Comparison of ENCODE assay signal across 9 cellular contexts in the genomic region with DNA sequence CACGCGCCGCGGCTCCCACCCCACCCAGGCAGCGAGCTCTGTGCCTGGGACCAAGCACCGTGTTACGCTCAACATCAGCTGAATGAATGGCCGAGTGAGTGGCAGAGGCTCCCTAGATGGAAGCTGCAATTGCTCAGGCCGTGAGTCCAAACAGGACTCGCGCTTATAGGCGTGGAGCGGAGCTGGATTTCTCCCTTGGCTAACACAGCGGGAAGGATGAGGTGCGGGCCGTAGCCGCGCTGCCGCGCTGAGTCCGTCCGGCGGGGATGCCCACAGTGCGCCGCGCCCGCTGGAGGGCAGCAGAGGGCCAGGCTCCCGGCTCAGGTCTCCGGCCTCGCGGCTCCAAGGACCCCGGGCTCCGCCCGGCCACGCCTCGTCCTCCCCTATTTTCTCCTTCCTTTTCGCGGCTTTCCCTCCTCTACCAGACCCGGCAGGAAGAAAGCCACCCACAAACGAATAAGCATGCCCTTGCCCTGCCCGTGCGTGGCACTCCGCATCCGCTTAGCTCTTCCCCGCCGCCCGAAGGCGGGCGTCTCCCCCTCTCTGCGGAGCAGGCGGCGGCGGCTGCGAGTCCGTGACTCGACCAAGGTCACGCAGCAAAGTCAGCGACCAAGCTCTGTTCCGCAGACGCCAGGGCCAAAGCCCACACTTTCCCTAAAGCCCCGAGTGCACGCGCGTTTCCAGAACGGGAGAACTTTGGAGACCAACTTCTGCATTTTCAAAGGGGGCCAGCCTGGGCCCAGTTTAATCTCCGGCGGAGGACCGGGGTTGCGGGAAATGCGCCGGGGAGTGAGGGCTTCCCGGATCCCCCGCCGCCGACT. TPM values are rescaled to one million over a fixed set of nuclear protein-coding genes. Genes with fewer than 3 reads are reported as not detected.
DNase-seq lines count a peak whose midpoint lies in the region; ATAC-seq, FAIRE-seq and TF ChIP-seq lines count a peak whose summit lies in the region.
"Had no signal": no experiment of that assay in that cellular context is flagged by ENCODE, and none has a peak within 500 bp of the region (broad histone marks: within the 10 kb centered on the region; RNA-seq: fewer than 3 reads in every experiment).

No MANE protein-coding gene starts in this region.

- WGBS in heart left ventricle, 4 donors = 1 to 2% (median 1%) methylated on average over 52 to 75 of the region's 75 CpGs
- WGBS in pancreas, 2 donors = 1 to 2% methylated on average over 74 to 75 of the region's 75 CpGs
- 1% methylated on average over 37 to 50 of the region's 75 CpGs for WGBS in tibial nerve, 2 donors

- FAIRE-seq in pancreas (lab: Jason Lieb, UNC) = no peak
- FAIRE-seq: colon had no signal

- TF ChIP-seq CTCF in heart left ventricle (IDR thresholded peaks at IDR 0.05) (peak; percentile 84 to 97 (median 92)), pancreas (IDR thresholded peaks at IDR 0.05) (peak; percentile 92 to 95 (median 94)), tibial nerve (IDR thresholded peaks at IDR 0.05) (peak; percentile 85 to 94 (median 88))

- no peaks in the 10 kb centered on the region for H3K36me3 Mint-ChIP-seq in activated naive CD4-positive, alpha-beta T cell treated with anti-CD3 and anti-CD28 coated beads, Interleukin-2, amount 50 U/mL, for 72 hours

- H3K27me3 ChIP-seq in heart left ventricle (peaks cover 0 to 34% (median 5%) of the 10 kb centered on the region in 9 donors), pancreas (no peaks in the 10 kb centered on the region), tibial nerve (peaks cover 0 to 17% of the 10 kb centered on the region in 2 donors)

- peak; percentile 93 for DNase-seq in DMS 273 (lab: John Stamatoyannopoulos, UW; ENCODE audit: unreplicated experiment)
- peak; percentile 37 to 64 for DNase-seq in Kasumi-1 (lab: John Stamatoyannopoulos, UW)
- DNase-seq in SK-N-DZ (ENCODE audit: low spot score) = peak; percentile 67
- DNase-seq in activated naive CD4-positive, alpha-beta T cell treated with anti-CD3 and anti-CD28 coated beads, Interleukin-2, amount 50 U/mL, for 72 hours (ENCODE audit: low spot score in 2 of 2) = peak; percentile 59 to 82
- peak; percentile 78 to 92 (median 86) for DNase-seq in heart left ventricle
- peak; percentile 73 to 95 (median 84) for DNase-seq in pancreas
- DNase-seq in tibial nerve (ENCODE audit: low spot score in 2 of 2) = peak; percentile 76

- H3K36me3 ChIP-seq in heart left ventricle (no peaks in the 10 kb centered on the region), pancreas (no peaks in the 10 kb centered on the region), tibial nerve (no peaks in the 10 kb centered on the region)

- H3K9me3 ChIP-seq in heart left ventricle (no peaks in the 10 kb centered on the region), pancreas (no peaks in the 10 kb centered on the region), tibial nerve (no peaks in the 10 kb centered on the region)

- H3K4me1 ChIP-seq in heart left ventricle (peaks cover 0 to 31% (median 9%) of the 10 kb centered on the region in 12 donors), pancreas (no peaks in the 10 kb centered on the region), tibial nerve (peaks cover 0 to 35% (median 7%) of the 10 kb centered on the region in 4 donors)

- intact Hi-C loops in heart left ventricle (cut with DNase I) = loop anchor here in 5 of 10 donors (2.0 to 5.0 kb wide), 5 partner anchors 42 to 223 kb away; a partner anchor contains a TSS
- intact Hi-C loops in pancreas (cut with DNase I) = no loop called here

- peak in 1 of 2 donors; percentile 62 for TF ChIP-seq EP300 in tibial nerve (IDR thresholded peaks at IDR 0.05)

- H3K4me3 ChIP-seq in heart left ventricle = peak overlapping the region; percentile 42 to 86 (median 67)
- H3K4me3 ChIP-seq in pancreas = peak overlapping the region; percentile 55 to 72 (median 58)
- H3K4me3 ChIP-seq in tibial nerve = peak overlapping the region; percentile 52 to 84 (median 58)

- TF ChIP-seq POLR2A in heart left ventricle (IDR thresholded peaks at IDR 0.05) = no peak
- no peak for TF ChIP-seq POLR2A in tibial nerve (IDR thresholded peaks at IDR 0.05)

- peak overlapping the region in 11 of 12 donors; percentile 49 to 89 (median 79) for H3K27ac ChIP-seq in heart left ventricle
- peak overlapping the region in 2 of 4 donors; percentile 22 to 50 for H3K27ac ChIP-seq in pancreas
- peak overlapping the region; percentile 44 to 92 (median 80) for H3K27ac ChIP-seq in tibial nerve

- H3K27ac Mint-ChIP-seq in activated naive CD4-positive, alpha-beta T cell treated with anti-CD3 and anti-CD28 coated beads, Interleukin-2, amount 50 U/mL, for 72 hours = no peak overlapping the region

- H3K9me3 Mint-ChIP-seq in activated naive CD4-positive, alpha-beta T cell treated with anti-CD3 and anti-CD28 coated beads, Interleukin-2, amount 50 U/mL, for 72 hours = no peaks in the 10 kb centered on the region

- ATAC-seq in GM21619 (IDR thresholded peaks at IDR 0.05; ENCODE audit: unreplicated experiment) (peak; percentile 83), heart left ventricle (peak; percentile 81 to 93 (median 90)), pancreas (peak; percentile 95 to 98 (median 96))
- ATAC-seq in activated naive CD4-positive, alpha-beta T cell treated with anti-CD3 and anti-CD28 coated beads, Interleukin-2, amount 50 U/mL, for 72 hours = peak; percentile 91 to 92

RNA-seq across cellular contexts. Expression of a gene that starts 48.5 kb away (rescaled TPM):
- polyA plus RNA-seq in SK-N-DZ (2014; cell fraction: cytosol; rRNA removed) = 0.94 TPM in 1 of 2 replicates, not detected in the other
- 3.4 TPM in 1 of 2 replicates, not detected in the other for polyA plus RNA-seq in SK-N-DZ (2014; cell fraction: nucleus; rRNA removed)
- total RNA-seq in activated naive CD4-positive, alpha-beta T cell treated with anti-CD3 and anti-CD28 coated beads, Interleukin-2, amount 50 U/mL, for 72 hours = not detected
- total RNA-seq in heart left ventricle (1 to 10 TPM; 2.7 to 8.3 (median 4.0) TPM), pancreas (1 to 10 TPM; 3.5 to 7.5 (median 3.6) TPM), tibial nerve (10 to 100 TPM; 35.1 to 90.8 (median 50.2) TPM)
- polyA plus RNA-seq in heart left ventricle (1 to 10 TPM; 2.7 to 4.3 TPM), pancreas (1 to 10 TPM; 3.5 to 4.5 TPM)

RNA-seq across cellular contexts. Expression of a gene that starts 56.9 kb away (rescaled TPM):
- 24.4 and 31.2 TPM in 2 replicates for polyA plus RNA-seq in SK-N-DZ (2014; cell fraction: cytosol; rRNA removed)
- 61.1 and 70.7 TPM in 2 replicates for polyA plus RNA-seq in SK-N-DZ (2014; cell fraction: nucleus; rRNA removed)
- 10 to 100 TPM; 31.0 to 39.8 TPM for total RNA-seq in activated naive CD4-positive, alpha-beta T cell treated with anti-CD3 and anti-CD28 coated beads, Interleukin-2, amount 50 U/mL, for 72 hours
- total RNA-seq in heart left ventricle (10 to 100 TPM; 26.2 to 51.7 (median 34.6) TPM), pancreas (10 to 100 TPM; 15.4 to 22.2 (median 17.9) TPM), tibial nerve (10 to 100 TPM; 21.0 to 34.5 (median 24.8) TPM)
- polyA plus RNA-seq in heart left ventricle (10 to 100 TPM; 31.5 to 37.6 TPM), pancreas (10 to 100 TPM; 19.0 to 19.8 TPM)
